Comparison of ENCODE assay signal across 1 cellular context in the genomic region with DNA sequence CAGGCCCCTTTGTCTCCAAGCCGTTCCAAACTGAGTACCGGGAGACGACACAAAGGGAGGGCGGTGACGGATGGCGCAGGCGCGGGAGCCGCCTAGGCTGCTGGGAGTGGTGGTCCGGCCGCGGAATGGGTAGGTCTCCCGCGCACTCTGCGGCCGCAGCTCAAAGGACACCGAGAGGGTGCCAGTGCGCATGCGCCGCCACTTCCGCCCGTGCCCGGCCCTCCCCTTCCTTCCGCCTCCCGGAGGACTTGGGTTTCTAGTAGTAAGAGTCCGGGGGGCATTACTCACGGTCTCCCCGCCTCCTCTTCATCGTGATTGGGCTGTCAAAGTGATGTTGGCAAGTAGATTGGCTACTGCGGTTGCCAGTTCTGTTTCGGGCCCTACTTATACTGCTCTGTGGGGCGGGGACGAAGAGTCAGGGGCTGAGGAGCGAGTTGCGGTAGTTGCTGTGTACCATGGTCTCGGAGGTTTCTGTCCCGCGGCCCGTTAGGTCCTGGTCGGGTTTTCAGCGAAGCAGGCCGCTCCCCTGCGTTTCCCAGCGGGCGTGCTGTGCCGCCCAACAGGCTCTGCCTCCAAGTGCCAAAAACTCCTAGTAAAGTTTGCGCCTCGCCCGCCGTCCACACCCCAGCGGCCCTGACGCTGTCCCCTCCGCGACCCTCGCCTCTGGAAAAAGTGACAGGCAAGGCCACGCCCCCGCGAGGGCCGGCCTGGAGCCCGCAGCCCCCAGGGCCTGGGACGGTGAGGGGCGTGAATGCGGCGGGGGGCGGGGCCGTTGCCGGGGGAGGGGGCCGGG.
TF ChIP-seq lines count a peak whose summit lies in the region.

No MANE protein-coding gene starts in this region.

TF ChIP-seq in HepG2, 621 proteins besides CTCF, POLR2A, EP300 and RAD21 (continued from another document and continues in another):
- TF ChIP-seq, protein P1, sequence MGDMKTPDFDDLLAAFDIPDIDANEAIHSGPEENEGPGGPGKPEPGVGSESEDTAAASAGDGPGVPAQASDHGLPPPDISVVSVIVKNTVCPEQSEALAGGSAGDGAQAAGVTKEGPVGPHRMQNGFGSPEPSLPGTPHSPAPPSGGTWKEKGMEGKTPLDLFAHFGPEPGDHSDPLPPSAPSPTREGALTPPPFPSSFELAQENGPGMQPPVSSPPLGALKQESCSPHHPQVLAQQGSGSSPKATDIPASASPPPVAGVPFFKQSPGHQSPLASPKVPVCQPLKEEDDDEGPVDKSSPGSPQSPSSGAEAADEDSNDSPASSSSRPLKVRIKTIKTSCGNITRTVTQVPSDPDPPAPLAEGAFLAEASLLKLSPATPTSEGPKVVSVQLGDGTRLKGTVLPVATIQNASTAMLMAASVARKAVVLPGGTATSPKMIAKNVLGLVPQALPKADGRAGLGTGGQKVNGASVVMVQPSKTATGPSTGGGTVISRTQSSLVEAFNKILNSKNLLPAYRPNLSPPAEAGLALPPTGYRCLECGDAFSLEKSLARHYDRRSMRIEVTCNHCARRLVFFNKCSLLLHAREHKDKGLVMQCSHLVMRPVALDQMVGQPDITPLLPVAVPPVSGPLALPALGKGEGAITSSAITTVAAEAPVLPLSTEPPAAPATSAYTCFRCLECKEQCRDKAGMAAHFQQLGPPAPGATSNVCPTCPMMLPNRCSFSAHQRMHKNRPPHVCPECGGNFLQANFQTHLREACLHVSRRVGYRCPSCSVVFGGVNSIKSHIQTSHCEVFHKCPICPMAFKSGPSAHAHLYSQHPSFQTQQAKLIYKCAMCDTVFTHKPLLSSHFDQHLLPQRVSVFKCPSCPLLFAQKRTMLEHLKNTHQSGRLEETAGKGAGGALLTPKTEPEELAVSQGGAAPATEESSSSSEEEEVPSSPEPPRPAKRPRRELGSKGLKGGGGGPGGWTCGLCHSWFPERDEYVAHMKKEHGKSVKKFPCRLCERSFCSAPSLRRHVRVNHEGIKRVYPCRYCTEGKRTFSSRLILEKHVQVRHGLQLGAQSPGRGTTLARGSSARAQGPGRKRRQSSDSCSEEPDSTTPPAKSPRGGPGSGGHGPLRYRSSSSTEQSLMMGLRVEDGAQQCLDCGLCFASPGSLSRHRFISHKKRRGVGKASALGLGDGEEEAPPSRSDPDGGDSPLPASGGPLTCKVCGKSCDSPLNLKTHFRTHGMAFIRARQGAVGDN (CRISPR knock-in tag; IDR thresholded peaks at IDR 0.05): peak; percentile 67
- TF ChIP-seq HIVEP1 (CRISPR knock-in tag; IDR thresholded peaks at IDR 0.05): no peak
- 0 out of 2 replicates have a peak, but pooled peaks have one; percentile 25 for TF ChIP-seq REL (CRISPR knock-in tag; conservative IDR thresholded peaks at IDR 0.05)
- 0 out of 2 replicates have a peak, but pooled peaks have one; percentile 53 for TF ChIP-seq ZNF224 (CRISPR knock-in tag; IDR thresholded peaks at IDR 0.05)
- no peak for TF ChIP-seq ZSCAN29 (CRISPR knock-in tag; conservative IDR thresholded peaks at IDR 0.05)
- TF ChIP-seq, protein P2, sequence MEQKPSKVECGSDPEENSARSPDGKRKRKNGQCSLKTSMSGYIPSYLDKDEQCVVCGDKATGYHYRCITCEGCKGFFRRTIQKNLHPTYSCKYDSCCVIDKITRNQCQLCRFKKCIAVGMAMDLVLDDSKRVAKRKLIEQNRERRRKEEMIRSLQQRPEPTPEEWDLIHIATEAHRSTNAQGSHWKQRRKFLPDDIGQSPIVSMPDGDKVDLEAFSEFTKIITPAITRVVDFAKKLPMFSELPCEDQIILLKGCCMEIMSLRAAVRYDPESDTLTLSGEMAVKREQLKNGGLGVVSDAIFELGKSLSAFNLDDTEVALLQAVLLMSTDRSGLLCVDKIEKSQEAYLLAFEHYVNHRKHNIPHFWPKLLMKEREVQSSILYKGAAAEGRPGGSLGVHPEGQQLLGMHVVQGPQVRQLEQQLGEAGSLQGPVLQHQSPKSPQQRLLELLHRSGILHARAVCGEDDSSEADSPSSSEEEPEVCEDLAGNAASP (CRISPR knock-in tag; IDR thresholded peaks at IDR 0.05; ENCODE audit: borderline replicate concordance): peak; percentile 15; the same call in 1 of the 2 replicates
- TF ChIP-seq, protein P3, sequence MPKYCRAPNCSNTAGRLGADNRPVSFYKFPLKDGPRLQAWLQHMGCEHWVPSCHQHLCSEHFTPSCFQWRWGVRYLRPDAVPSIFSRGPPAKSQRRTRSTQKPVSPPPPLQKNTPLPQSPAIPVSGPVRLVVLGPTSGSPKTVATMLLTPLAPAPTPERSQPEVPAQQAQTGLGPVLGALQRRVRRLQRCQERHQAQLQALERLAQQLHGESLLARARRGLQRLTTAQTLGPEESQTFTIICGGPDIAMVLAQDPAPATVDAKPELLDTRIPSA (CRISPR knock-in tag; IDR thresholded peaks at IDR 0.05; ENCODE audit: borderline replicate concordance): 0 out of 2 replicates have a peak, but pooled peaks have one; percentile 47
- TF ChIP-seq ZFP37 (CRISPR knock-in tag; IDR thresholded peaks at IDR 0.05; ENCODE audit: borderline replicate concordance): no peak; the same call in 1 of the 2 replicates
- TF ChIP-seq, protein P4, sequence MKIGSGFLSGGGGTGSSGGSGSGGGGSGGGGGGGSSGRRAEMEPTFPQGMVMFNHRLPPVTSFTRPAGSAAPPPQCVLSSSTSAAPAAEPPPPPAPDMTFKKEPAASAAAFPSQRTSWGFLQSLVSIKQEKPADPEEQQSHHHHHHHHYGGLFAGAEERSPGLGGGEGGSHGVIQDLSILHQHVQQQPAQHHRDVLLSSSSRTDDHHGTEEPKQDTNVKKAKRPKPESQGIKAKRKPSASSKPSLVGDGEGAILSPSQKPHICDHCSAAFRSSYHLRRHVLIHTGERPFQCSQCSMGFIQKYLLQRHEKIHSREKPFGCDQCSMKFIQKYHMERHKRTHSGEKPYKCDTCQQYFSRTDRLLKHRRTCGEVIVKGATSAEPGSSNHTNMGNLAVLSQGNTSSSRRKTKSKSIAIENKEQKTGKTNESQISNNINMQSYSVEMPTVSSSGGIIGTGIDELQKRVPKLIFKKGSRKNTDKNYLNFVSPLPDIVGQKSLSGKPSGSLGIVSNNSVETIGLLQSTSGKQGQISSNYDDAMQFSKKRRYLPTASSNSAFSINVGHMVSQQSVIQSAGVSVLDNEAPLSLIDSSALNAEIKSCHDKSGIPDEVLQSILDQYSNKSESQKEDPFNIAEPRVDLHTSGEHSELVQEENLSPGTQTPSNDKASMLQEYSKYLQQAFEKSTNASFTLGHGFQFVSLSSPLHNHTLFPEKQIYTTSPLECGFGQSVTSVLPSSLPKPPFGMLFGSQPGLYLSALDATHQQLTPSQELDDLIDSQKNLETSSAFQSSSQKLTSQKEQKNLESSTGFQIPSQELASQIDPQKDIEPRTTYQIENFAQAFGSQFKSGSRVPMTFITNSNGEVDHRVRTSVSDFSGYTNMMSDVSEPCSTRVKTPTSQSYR (CRISPR knock-in tag; IDR thresholded peaks at IDR 0.05; ENCODE audit: borderline replicate concordance): no peak
- no peak for TF ChIP-seq FLYWCH1 (CRISPR knock-in tag; IDR thresholded peaks at IDR 0.05)
- TF ChIP-seq MBD4 (IDR thresholded peaks at IDR 0.05; ENCODE audit: borderline replicate concordance, low read length): no peak
- TF ChIP-seq, protein P5, sequence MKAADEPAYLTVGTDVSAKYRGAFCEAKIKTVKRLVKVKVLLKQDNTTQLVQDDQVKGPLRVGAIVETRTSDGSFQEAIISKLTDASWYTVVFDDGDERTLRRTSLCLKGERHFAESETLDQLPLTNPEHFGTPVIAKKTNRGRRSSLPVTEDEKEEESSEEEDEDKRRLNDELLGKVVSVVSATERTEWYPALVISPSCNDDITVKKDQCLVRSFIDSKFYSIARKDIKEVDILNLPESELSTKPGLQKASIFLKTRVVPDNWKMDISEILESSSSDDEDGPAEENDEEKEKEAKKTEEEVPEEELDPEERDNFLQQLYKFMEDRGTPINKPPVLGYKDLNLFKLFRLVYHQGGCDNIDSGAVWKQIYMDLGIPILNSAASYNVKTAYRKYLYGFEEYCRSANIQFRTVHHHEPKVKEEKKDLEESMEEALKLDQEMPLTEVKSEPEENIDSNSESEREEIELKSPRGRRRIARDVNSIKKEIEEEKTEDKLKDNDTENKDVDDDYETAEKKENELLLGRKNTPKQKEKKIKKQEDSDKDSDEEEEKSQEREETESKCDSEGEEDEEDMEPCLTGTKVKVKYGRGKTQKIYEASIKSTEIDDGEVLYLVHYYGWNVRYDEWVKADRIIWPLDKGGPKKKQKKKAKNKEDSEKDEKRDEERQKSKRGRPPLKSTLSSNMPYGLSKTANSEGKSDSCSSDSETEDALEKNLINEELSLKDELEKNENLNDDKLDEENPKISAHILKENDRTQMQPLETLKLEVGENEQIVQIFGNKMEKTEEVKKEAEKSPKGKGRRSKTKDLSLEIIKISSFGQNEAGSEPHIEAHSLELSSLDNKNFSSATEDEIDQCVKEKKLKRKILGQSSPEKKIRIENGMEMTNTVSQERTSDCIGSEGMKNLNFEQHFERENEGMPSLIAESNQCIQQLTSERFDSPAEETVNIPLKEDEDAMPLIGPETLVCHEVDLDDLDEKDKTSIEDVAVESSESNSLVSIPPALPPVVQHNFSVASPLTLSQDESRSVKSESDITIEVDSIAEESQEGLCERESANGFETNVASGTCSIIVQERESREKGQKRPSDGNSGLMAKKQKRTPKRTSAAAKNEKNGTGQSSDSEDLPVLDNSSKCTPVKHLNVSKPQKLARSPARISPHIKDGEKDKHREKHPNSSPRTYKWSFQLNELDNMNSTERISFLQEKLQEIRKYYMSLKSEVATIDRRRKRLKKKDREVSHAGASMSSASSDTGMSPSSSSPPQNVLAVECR (CRISPR knock-in tag; IDR thresholded peaks at IDR 0.05; ENCODE audit: borderline replicate concordance): peak; percentile 58
- TF ChIP-seq RFX3 (CRISPR knock-in tag; IDR thresholded peaks at IDR 0.05): no peak
- TF ChIP-seq, protein P6, sequence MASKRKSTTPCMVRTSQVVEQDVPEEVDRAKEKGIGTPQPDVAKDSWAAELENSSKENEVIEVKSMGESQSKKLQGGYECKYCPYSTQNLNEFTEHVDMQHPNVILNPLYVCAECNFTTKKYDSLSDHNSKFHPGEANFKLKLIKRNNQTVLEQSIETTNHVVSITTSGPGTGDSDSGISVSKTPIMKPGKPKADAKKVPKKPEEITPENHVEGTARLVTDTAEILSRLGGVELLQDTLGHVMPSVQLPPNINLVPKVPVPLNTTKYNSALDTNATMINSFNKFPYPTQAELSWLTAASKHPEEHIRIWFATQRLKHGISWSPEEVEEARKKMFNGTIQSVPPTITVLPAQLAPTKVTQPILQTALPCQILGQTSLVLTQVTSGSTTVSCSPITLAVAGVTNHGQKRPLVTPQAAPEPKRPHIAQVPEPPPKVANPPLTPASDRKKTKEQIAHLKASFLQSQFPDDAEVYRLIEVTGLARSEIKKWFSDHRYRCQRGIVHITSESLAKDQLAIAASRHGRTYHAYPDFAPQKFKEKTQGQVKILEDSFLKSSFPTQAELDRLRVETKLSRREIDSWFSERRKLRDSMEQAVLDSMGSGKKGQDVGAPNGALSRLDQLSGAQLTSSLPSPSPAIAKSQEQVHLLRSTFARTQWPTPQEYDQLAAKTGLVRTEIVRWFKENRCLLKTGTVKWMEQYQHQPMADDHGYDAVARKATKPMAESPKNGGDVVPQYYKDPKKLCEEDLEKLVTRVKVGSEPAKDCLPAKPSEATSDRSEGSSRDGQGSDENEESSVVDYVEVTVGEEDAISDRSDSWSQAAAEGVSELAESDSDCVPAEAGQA (IDR thresholded peaks at IDR 0.05; ENCODE audit: low read depth): peak; percentile 25; the same call in 1 of the 2 replicates
- TF ChIP-seq, protein P6 (CRISPR knock-in tag; IDR thresholded peaks at IDR 0.05; ENCODE audit: borderline replicate concordance): no peak; the same call in 1 of the 2 replicates
- TF ChIP-seq MAZ (IDR thresholded peaks at IDR 0.05; ENCODE audit: borderline replicate concordance, low read depth, low read length): no peak; the same call in none of the 2 replicates
- peak; percentile 82 for TF ChIP-seq MAZ (CRISPR knock-in tag; IDR thresholded peaks at IDR 0.05; ENCODE audit: low read depth)
- TF ChIP-seq ZNF225 (CRISPR knock-in tag; IDR thresholded peaks at IDR 0.05): no peak
- TF ChIP-seq SALL2 (CRISPR knock-in tag; IDR thresholded peaks at IDR 0.05): peak; percentile 27; the same call in 1 of the 2 replicates
- TF ChIP-seq SP2 (CRISPR knock-in tag; IDR thresholded peaks at IDR 0.05): peak; percentile 98
- TF ChIP-seq GATAD1 (CRISPR knock-in tag; IDR thresholded peaks at IDR 0.05): peak; percentile 74
- TF ChIP-seq ZSCAN25 (CRISPR knock-in tag; IDR thresholded peaks at IDR 0.05): peak; percentile 60; the same call in 1 of the 2 replicates
- 0 out of 2 replicates have a peak, but pooled peaks have one; percentile 24 for TF ChIP-seq ZBTB8A (CRISPR knock-in tag; IDR thresholded peaks at IDR 0.05; ENCODE audit: borderline replicate concordance, low read depth)
- TF ChIP-seq ZFP36L1 (CRISPR knock-in tag; IDR thresholded peaks at IDR 0.05): peak; percentile 80; the same call in 1 of the 2 replicates
- 0 out of 2 replicates have a peak, but pooled peaks have one; percentile 18 for TF ChIP-seq REPIN1 (CRISPR knock-in tag; IDR thresholded peaks at IDR 0.05; ENCODE audit: borderline replicate concordance, low read depth)
- no peak for TF ChIP-seq SMYD3 (CRISPR knock-in tag; IDR thresholded peaks at IDR 0.05)
- no peak for TF ChIP-seq KLF15 (CRISPR knock-in tag; IDR thresholded peaks at IDR 0.05; ENCODE audit: borderline replicate concordance)
- TF ChIP-seq ZNF607 (CRISPR knock-in tag; IDR thresholded peaks at IDR 0.05; ENCODE audit: borderline replicate concordance): peak; percentile 83; the same call in 1 of the 2 replicates
- no peak for TF ChIP-seq POGZ (CRISPR knock-in tag; IDR thresholded peaks at IDR 0.05)
- TF ChIP-seq SPEN (CRISPR knock-in tag; IDR thresholded peaks at IDR 0.05; ENCODE audit: low read depth): peak; percentile 70
- TF ChIP-seq POLR2AphosphoS2 (IDR thresholded peaks at IDR 0.05; ENCODE audit: low read depth, low read length): peak; percentile 96
- peak; percentile 42; the same call in 1 of the 2 replicates for TF ChIP-seq ZMYM4 (CRISPR knock-in tag; IDR thresholded peaks at IDR 0.05)
- TF ChIP-seq ZNF136 (CRISPR knock-in tag; IDR thresholded peaks at IDR 0.05; ENCODE audit: low read depth): no peak
